8 cellular contexts compared by ENCODE assay signal in the genomic region with DNA sequence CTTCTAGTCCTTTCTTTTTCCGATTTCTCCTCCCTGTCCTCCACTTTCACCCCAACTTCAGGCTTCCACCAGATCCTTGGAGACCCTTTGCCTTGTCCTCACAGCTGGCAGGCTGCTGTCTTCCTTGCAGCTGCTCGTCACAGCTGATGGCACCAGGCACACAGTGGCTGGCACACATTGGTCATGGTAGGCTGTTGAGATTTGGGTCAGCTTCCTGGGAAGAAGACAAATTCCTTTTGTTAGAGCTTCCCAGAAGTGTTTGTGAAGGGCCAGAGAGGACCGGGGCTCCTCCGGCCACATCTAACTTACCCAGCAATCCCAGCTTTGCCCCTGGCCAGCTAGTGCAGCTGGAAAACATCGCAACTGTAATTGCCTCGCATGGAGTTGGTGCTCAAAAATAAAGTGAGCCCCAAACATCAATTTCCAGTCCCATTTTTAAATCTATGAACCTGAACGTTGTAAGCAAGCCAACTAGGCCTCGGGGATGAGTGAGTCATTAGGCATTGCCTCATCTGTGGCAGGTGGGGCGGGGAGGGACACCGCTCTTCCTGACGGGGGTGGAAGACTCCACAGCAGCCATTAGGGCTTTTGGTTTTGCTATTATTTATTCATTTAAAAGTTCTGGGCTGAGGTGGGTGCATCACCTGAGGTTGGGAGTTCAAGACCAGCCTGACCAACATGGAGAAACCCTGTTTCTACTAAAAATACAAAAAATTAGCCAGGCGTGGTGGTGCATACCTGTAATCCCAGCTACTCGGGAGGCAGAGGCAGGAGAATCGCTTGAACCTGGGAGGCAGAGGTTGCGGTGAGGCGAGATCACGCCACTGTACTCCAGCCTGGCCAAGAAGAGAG. TPM values are rescaled to one million over a fixed set of nuclear protein-coding genes. Genes with fewer than 3 reads are reported as not detected.
DNase-seq lines count a peak whose midpoint lies in the region; FAIRE-seq and TF ChIP-seq lines count a peak whose summit lies in the region.

No MANE protein-coding gene starts in this region.

- DNase-seq in Daoy (ENCODE audit: low read depth) (peak; percentile 98), RCC 7860 (ENCODE audit: low spot score) (peak; percentile 88), fibroblast of villous mesenchyme (ENCODE audit: low read depth) (peak; percentile 90), progenitor cell of endocrine pancreas (ENCODE audit: low spot score, unreplicated experiment) (no peak), NCI-H2107 (lab: John Stamatoyannopoulos, UW) (no peak), GM12892 (ENCODE audit: insufficient read length) (no peak)
- no peak for DNase-seq in effector memory CD4-positive, alpha-beta T cell
- no peak for DNase-seq in central memory CD4-positive, alpha-beta T cell

- no peaks in the 10 kb centered on the region for H3K9me3 ChIP-seq in effector memory CD4-positive, alpha-beta T cell (ENCODE audit: control insufficient read depth, low read length)

- peaks cover 7% of the 10 kb centered on the region for H3K9me3 Mint-ChIP-seq in progenitor cell of endocrine pancreas (ENCODE audit: low read depth)

- FAIRE-seq in RCC 7860 (lab: Jason Lieb, UNC) (peak; percentile 87), GM12892 (lab: Jason Lieb, UNC) (no peak)

- TF ChIP-seq POLR2A in GM12892 (IDR thresholded peaks at IDR 0.05; ENCODE audit: low read depth, low read length): no peak

- no peak overlapping the region for H3K4me3 ChIP-seq in fibroblast of villous mesenchyme (ENCODE audit: low read depth, low read length)
- H3K4me3 ChIP-seq in effector memory CD4-positive, alpha-beta T cell (ENCODE audit: insufficient read depth, low read depth, low read length, poor library complexity, severe bottlenecking): no peak overlapping the region

- no peaks in the 10 kb centered on the region for H3K27me3 Mint-ChIP-seq in progenitor cell of endocrine pancreas

- peaks cover 1% of the 10 kb centered on the region for H3K36me3 Mint-ChIP-seq in progenitor cell of endocrine pancreas (ENCODE audit: insufficient read depth)

- no peaks in the 10 kb centered on the region for H3K36me3 ChIP-seq in effector memory CD4-positive, alpha-beta T cell (ENCODE audit: control insufficient read depth, insufficient read depth, low read length)

- TF ChIP-seq CTCF in fibroblast of villous mesenchyme (IDR thresholded peaks at IDR 0.05; ENCODE audit: insufficient read depth, low read depth, low read length) (no peak), progenitor cell of endocrine pancreas (IDR thresholded peaks at IDR 0.05; ENCODE audit: unreplicated experiment) (no peak)

- peak overlapping the region; percentile 98 for H3K27ac Mint-ChIP-seq in progenitor cell of endocrine pancreas

- no peaks in the 10 kb centered on the region for H3K4me1 ChIP-seq in effector memory CD4-positive, alpha-beta T cell (ENCODE audit: control insufficient read depth, insufficient read depth, low read length, poor library complexity, severe bottlenecking)

- H3K27me3 ChIP-seq in effector memory CD4-positive, alpha-beta T cell (replicated peaks; ENCODE audit: control insufficient read depth, insufficient read depth, low read length, poor library complexity, severe bottlenecking): no peaks in the 10 kb centered on the region

- no peak overlapping the region for H3K4me3 Mint-ChIP-seq in progenitor cell of endocrine pancreas (ENCODE audit: low read depth)

- no peak overlapping the region for H3K27ac ChIP-seq in effector memory CD4-positive, alpha-beta T cell (ENCODE audit: insufficient read depth, low read length, poor library complexity, severe bottlenecking)

- peaks cover 20% of the 10 kb centered on the region for H3K4me1 Mint-ChIP-seq in progenitor cell of endocrine pancreas (ENCODE audit: low read depth)

RNA-seq across cellular contexts. Expression of a gene that starts 12.4 kb away (rescaled TPM):
- 0.06 TPM in 1 of 2 replicates, not detected in the other for total RNA-seq in Daoy (2014; rRNA removed; shearing (Covaris generic))
- total RNA-seq in fibroblast of villous mesenchyme: not detected in 2 replicates
- total RNA-seq in progenitor cell of endocrine pancreas: not detected in 2 replicates
- 1.9 TPM for polyA plus RNA-seq in GM12892 (2012; ENCODE audit: missing spikeins)

RNA-seq across cellular contexts. Expression of a gene that starts 23.3 kb away (rescaled TPM):
- total RNA-seq in Daoy (2014; rRNA removed; shearing (Covaris generic)): not detected in 2 replicates
- total RNA-seq in fibroblast of villous mesenchyme (0.32 and 0.86 TPM in 2 replicates), progenitor cell of endocrine pancreas (17.8 and 23.7 TPM in 2 replicates)
- not detected for polyA plus RNA-seq in GM12892 (2012; ENCODE audit: missing spikeins)

Comparison
In these comparisons a context has a peak if more than half of its experiments do, and no peak if none do; other contexts are left out.
1. DNase-seq: peak in Daoy (single experiment), RCC 7860 (single experiment) and fibroblast of villous mesenchyme (single experiment); none in progenitor cell of endocrine pancreas (single experiment), effector memory CD4-positive, alpha-beta T cell (0 of 3), central memory CD4-positive, alpha-beta T cell (single experiment), NCI-H2107 (single experiment) and GM12892 (single experiment).
2. RNA of a gene that starts 23.3 kb away (total RNA-seq): 17.8 to 23.7 TPM in progenitor cell of endocrine pancreas; 0.32 to 0.86 TPM in fibroblast of villous mesenchyme and not detected in Daoy; every median in the first group is over 10 times any median in the second.